ENCODE assay signal across 1 cellular context in genomic region chr9:90726215-90726614, GRCh38.
TF ChIP-seq lines count a peak whose summit lies in the region.

No MANE protein-coding gene starts in this region.

TF ChIP-seq in GM12878, 131 proteins besides CTCF, POLR2A, EP300 and RAD21:
- no peak for TF ChIP-seq CUX1 (IDR thresholded peaks at IDR 0.05; ENCODE audit: insufficient replicate concordance, low read depth, low read length)
- no peak for TF ChIP-seq NFIC (IDR thresholded peaks at IDR 0.05; ENCODE audit: low read depth, low read length)
- TF ChIP-seq MYB (IDR thresholded peaks at IDR 0.05; ENCODE audit: borderline replicate concordance, low read depth, low read length), result no peak
- TF ChIP-seq KAT2A (conservative IDR thresholded peaks at IDR 0.05; ENCODE audit: control insufficient read depth, low read depth, low read length), result no peak
- no peak for TF ChIP-seq SP1 (IDR thresholded peaks at IDR 0.05; ENCODE audit: low read depth, low read length)
- no peak for TF ChIP-seq EED (IDR thresholded peaks at IDR 0.05; ENCODE audit: low read depth)
- TF ChIP-seq ELK1 (IDR thresholded peaks at IDR 0.05; ENCODE audit: low read depth, low read length), result no peak
- no peak for TF ChIP-seq ZNF592 (IDR thresholded peaks at IDR 0.05)
- no peak for TF ChIP-seq BHLHE40 (IDR thresholded peaks at IDR 0.05; ENCODE audit: borderline replicate concordance in 1 of 2, low read depth in 2 of 2, low read length in 1 of 2)
- no peak for TF ChIP-seq CEBPB (IDR thresholded peaks at IDR 0.05; ENCODE audit: borderline replicate concordance in 1 of 2, low read depth in 2 of 2, low read length in 2 of 2)
- no peak for TF ChIP-seq CREB1 (IDR thresholded peaks at IDR 0.05; ENCODE audit: low read depth)
- no peak for TF ChIP-seq FOXK2 (IDR thresholded peaks at IDR 0.05)
- no peak for TF ChIP-seq SKIL (IDR thresholded peaks at IDR 0.05; ENCODE audit: low read depth, poor library complexity, severe bottlenecking)
- no peak for TF ChIP-seq MEF2B (IDR thresholded peaks at IDR 0.05; ENCODE audit: partially characterized antibody, poor library complexity, severe bottlenecking)
- TF ChIP-seq SUPT20H (IDR thresholded peaks at IDR 0.05; ENCODE audit: borderline replicate concordance, control insufficient read depth, low read depth, low read length), result no peak
- no peak for TF ChIP-seq BCL11A (IDR thresholded peaks at IDR 0.05; ENCODE audit: low read depth, low read length)
- TF ChIP-seq ESRRA (IDR thresholded peaks at IDR 0.05; ENCODE audit: low read length), result no peak
- no peak for TF ChIP-seq YY1 (IDR thresholded peaks at IDR 0.05; ENCODE audit: low read depth, low read length)
TF ChIP-seq in GM12878: peak in this region for 0.
